In genomic region chr3:100761211-100761921, GRCh38 we compare ENCODE assay signal across 7 cellular contexts.
A peak's percentile ranks its signal among the peaks of the same experiment; 100 is the strongest.
DNase-seq lines count a peak whose midpoint lies in the region; ATAC-seq and TF ChIP-seq lines count a peak whose summit lies in the region.

No MANE protein-coding gene starts in this region.

- peak; percentile 43 for TF ChIP-seq CTCF in GM13977 (IDR thresholded peaks at IDR 0.05; ENCODE audit: extremely low read depth, insufficient read depth, missing control alignments)

- in situ Hi-C loops in GM13977 (cut with MboI; ENCODE audit: low pct_unique_long_range_greater_than_20kb, low sequenced_read_pairs, unreplicated experiment), result no loop called here

- DNase-seq in GM13977 (ENCODE audit: low spot score) (peak; percentile 7), NCI-H2196 treated with DMSO at 0.1 percent for 48 hours (lab: John Stamatoyannopoulos, UW; ENCODE audit: unreplicated experiment) (no peak), medulla oblongata (ENCODE audit: extremely low spot score) (no peak)
- no peak for DNase-seq in central memory CD8-positive, alpha-beta T cell (ENCODE audit: low spot score in 2 of 2)
- DNase-seq in activated CD8-positive, alpha-beta memory T cell treated with anti-CD3 and anti-CD28 coated beads, Interleukin-2, amount 50 U/mL, for 4 hours, result no peak

- no peaks in the 10 kb centered on the region for H3K27me3 Mint-ChIP-seq in central memory CD8-positive, alpha-beta T cell

- no peaks in the 10 kb centered on the region for H3K36me3 Mint-ChIP-seq in central memory CD8-positive, alpha-beta T cell (ENCODE audit: insufficient read depth)

- ATAC-seq in GM21390 (IDR thresholded peaks at IDR 0.05; ENCODE audit: unreplicated experiment) (peak; percentile 78), HG03571 (IDR thresholded peaks at IDR 0.05; ENCODE audit: unreplicated experiment) (peak; percentile 61)
- peak; percentile 52 for ATAC-seq in central memory CD8-positive, alpha-beta T cell (replicated peaks; ENCODE audit: extremely low read depth, poor library complexity, severe bottlenecking)

- H3K4me3 Mint-ChIP-seq in central memory CD8-positive, alpha-beta T cell, result no peak overlapping the region

- H3K9me3 Mint-ChIP-seq in central memory CD8-positive, alpha-beta T cell, result no peaks in the 10 kb centered on the region

- no peak overlapping the region for H3K27ac Mint-ChIP-seq in central memory CD8-positive, alpha-beta T cell (ENCODE audit: low read depth)

- H3K4me1 Mint-ChIP-seq in central memory CD8-positive, alpha-beta T cell, result peaks cover 6% of the 10 kb centered on the region
